In genomic region chr19:44914436-44915206, GRCh38 we compare ENCODE assay signal across 8 cellular contexts. TPM values are rescaled to one million over a fixed set of nuclear protein-coding genes. Genes with fewer than 3 reads are reported as not detected.
DNase-seq lines count a peak whose midpoint lies in the region; ATAC-seq, FAIRE-seq and TF ChIP-seq lines count a peak whose summit lies in the region.
"Not testable (repeated sequence)": the region's sequence is repeated elsewhere in the genome, so short reads cannot be mapped to it uniquely, and the experiment has no call there.

Gene APOC1 (plus strand): TSS chr19:44914608. CDS start chr19:44914892, 284 bp downstream.

- H3K36me3 Mint-ChIP-seq in central memory CD8-positive, alpha-beta T cell (ENCODE audit: insufficient read depth), result not testable (repeated sequence)

- peak within 1 kb of the TSS; percentile 83 for H3K4me2 ChIP-seq in keratinocyte (ENCODE audit: control insufficient read depth, extremely low read depth, insufficient read depth, low read depth, low read length)

- peak within 1 kb of the TSS; percentile 73 for H3K9ac ChIP-seq in keratinocyte (ENCODE audit: control insufficient read depth, extremely low read depth, insufficient read depth, low read length)

- peaks cover 46% of the 10 kb centered on the region for H3K27me3 Mint-ChIP-seq in central memory CD8-positive, alpha-beta T cell

- not testable (repeated sequence) for H4K20me1 ChIP-seq in keratinocyte (ENCODE audit: control insufficient read depth, extremely low read depth, insufficient read depth, low read length)

- TF ChIP-seq CTCF in keratinocyte (optimal IDR thresholded peaks at IDR 0.05 in 1 of 3, IDR thresholded peaks at IDR 0.05 in 1 of 3, conservative IDR thresholded peaks at IDR 0.05 in 1 of 3; ENCODE audit: extremely low read depth in 1 of 3, insufficient read depth in 2 of 3, low read length in 3 of 3); spleen (IDR thresholded peaks at IDR 0.05 in 8 of 11, conservative IDR thresholded peaks at IDR 0.05 in 3 of 11): not testable (repeated sequence)

- H3K9me1 ChIP-seq in keratinocyte (ENCODE audit: control insufficient read depth, extremely low read depth, insufficient read depth, low read length), result not testable (repeated sequence)

- H3K27ac Mint-ChIP-seq in central memory CD8-positive, alpha-beta T cell (ENCODE audit: low read depth), result not testable (repeated sequence)

- not testable (repeated sequence) for H3K36me3 ChIP-seq in ACC112 (ENCODE audit: insufficient read depth, low read length); keratinocyte (ENCODE audit: control insufficient read depth in 2 of 2, extremely low read depth in 1 of 2, insufficient read depth in 2 of 2, low read length in 2 of 2); spleen

- dilution Hi-C loops in keratinocyte (cut with MboI; ENCODE audit: extremely low pct_ligation_motif_present, low sequenced_read_pairs), result not testable (repeated sequence)

- FAIRE-seq in keratinocyte (lab: Jason Lieb, UNC), result peak; percentile 71

- intact Hi-C loops in spleen (cut with DNase I; ENCODE audit: low total_unique reads), result not testable (repeated sequence)

- not testable (repeated sequence) for H3K9me3 ChIP-seq in keratinocyte (ENCODE audit: control insufficient read depth, low read depth, low read length); spleen

- H3K27ac ChIP-seq in ACC112 (ENCODE audit: low read depth, low read length), result not testable (repeated sequence)
- H3K27ac ChIP-seq in keratinocyte (ENCODE audit: control insufficient read depth, insufficient read depth, low read length) (peak within 1 kb of the TSS; percentile 56), spleen (peak within 1 kb of the TSS; percentile 40 to 82 (median 78))

- H3K4me3 ChIP-seq in ACC112 (ENCODE audit: low read depth, low read length), result peak within 1 kb of the TSS; percentile 76
- peak within 1 kb of the TSS; percentile 39 to 60 (median 56) for H3K4me3 ChIP-seq in keratinocyte (ENCODE audit: control insufficient read depth in 2 of 3, extremely low read depth in 1 of 3, insufficient read depth in 2 of 3, low read depth in 1 of 3, low read length in 3 of 3)
- peak within 1 kb of the TSS; percentile 27 to 64 (median 53) for H3K4me3 ChIP-seq in spleen

- ATAC-seq in GM19025 (IDR thresholded peaks at IDR 0.05; ENCODE audit: low read depth, unreplicated experiment), result peak; percentile 80
- peak; percentile 93 for ATAC-seq in HG03354 (IDR thresholded peaks at IDR 0.05; ENCODE audit: poor library complexity, severe bottlenecking, unreplicated experiment)
- ATAC-seq in activated CD4-positive, CD25-positive, alpha-beta regulatory T cell treated with anti-CD3 and anti-CD28 coated beads, Interleukin-2, amount 50 U/mL, for 24 hours, result peak; percentile 97 to 98
- peak; percentile 83 for ATAC-seq in central memory CD8-positive, alpha-beta T cell (replicated peaks; ENCODE audit: extremely low read depth, poor library complexity, severe bottlenecking)

- H3K9me3 Mint-ChIP-seq in central memory CD8-positive, alpha-beta T cell, result not testable (repeated sequence)

- DNase-seq in NCI-H345 treated with DMSO at 0.1 percent for 48 hours (lab: John Stamatoyannopoulos, UW; ENCODE audit: unreplicated experiment) (peak; percentile 59), spleen (peak; percentile 91)
- peak; percentile 45 to 49 for DNase-seq in central memory CD8-positive, alpha-beta T cell (ENCODE audit: low spot score in 2 of 2)
- DNase-seq in keratinocyte (ENCODE audit: low read depth, low spot score), result not testable (repeated sequence)

- H3K4me3 Mint-ChIP-seq in central memory CD8-positive, alpha-beta T cell, result peak within 1 kb of the TSS; percentile 84

- not testable (repeated sequence) for H3K27me3 ChIP-seq in ACC112 (ENCODE audit: insufficient read depth, low read length); keratinocyte (ENCODE audit: control insufficient read depth, extremely low read depth, insufficient read depth, low read length)
- H3K27me3 ChIP-seq in spleen (replicated peaks in 1 of 7), result peaks cover 0 to 32% (median 0%) of the 10 kb centered on the region in 7 donors

- TF ChIP-seq POLR2A in spleen (IDR thresholded peaks at IDR 0.05), result not testable (repeated sequence)

- not testable (repeated sequence) for H3K4me1 ChIP-seq in ACC112 (ENCODE audit: control insufficient read depth, insufficient read depth, low read length, unreplicated experiment); keratinocyte (ENCODE audit: control insufficient read depth, extremely low read depth, insufficient read depth, low read length)
- peaks cover 3 to 58% (median 21%) of the 10 kb centered on the region in 6 donors for H3K4me1 ChIP-seq in spleen

- not testable (repeated sequence) for H3K79me2 ChIP-seq in ACC112 (ENCODE audit: control insufficient read depth, insufficient read depth, low read length, unreplicated experiment); keratinocyte (ENCODE audit: control insufficient read depth, insufficient read depth, low read length)

- WGBS in spleen, 5 donors, result 5 to 7% (median 6%) methylated on average over 23 to 28 of the region's 28 CpGs

- H3K4me1 Mint-ChIP-seq in central memory CD8-positive, alpha-beta T cell, result peaks cover 11% of the 10 kb centered on the region

- H2AFZ ChIP-seq in ACC112 (ENCODE audit: low read length, unreplicated experiment), result peak within 1 kb of the TSS; percentile 32
- peak within 1 kb of the TSS; percentile 91 for H2AFZ ChIP-seq in keratinocyte (ENCODE audit: control insufficient read depth, low read length)

RNA-seq across cellular contexts. Expression of gene APOC1, which starts in this region (rescaled TPM):
- polyA plus RNA-seq in keratinocyte, result 0.40 to 0.79 TPM (median 0.65 TPM) in 3 replicates
- polyA plus RNA-seq in keratinocyte (2011; ENCODE audit: low read depth), result not detected
- polyA plus RNA-seq in keratinocyte (2011; cell fraction: cytosol; rRNA removed), result 0.24 and 0.64 TPM in 2 replicates
- 0.28 TPM in 1 of 2 replicates, not detected in the other for polyA plus RNA-seq in keratinocyte (2011; cell fraction: nucleus; rRNA removed)
- polyA plus RNA-seq in keratinocyte (2012; ENCODE audit: low replicate concordance), result 1.3 TPM in 1 of 2 replicates, not detected in the other
- polyA minus RNA-seq in keratinocyte, result 0.54 TPM in 1 of 3 replicates, not detected in the others
- polyA minus RNA-seq in keratinocyte (2011; cell fraction: cytosol; rRNA and poly(A)+ RNA removed), result not detected
- not detected in 2 replicates for polyA minus RNA-seq in keratinocyte (2011; cell fraction: nucleus; rRNA and poly(A)+ RNA removed)
- total RNA-seq in spleen, result 100 to 1,000 TPM in 6 of 7 donors, 10 to 100 TPM in 1; 90.0 to 355 (median 195) TPM
- polyA plus RNA-seq in spleen, result 100 to 1,000 TPM in 2 of 3 donors, 10 to 100 TPM in 1; 99.4 to 465 (median 348) TPM

Comparison
In these comparisons a context has a peak if more than half of its experiments do, and no peak if none do; other contexts are left out.
1. RNA of gene APOC1 (polyA plus RNA-seq): 99.4 to 465 TPM in spleen; 0.24 to 1.3 TPM in keratinocyte; every median in the first group is over 10 times any median in the second.
2. Peak in every context shown above with its lines, with median percentiles within 50 percentile points of each other: H3K4me3 ChIP-seq and ATAC-seq.